ENCODE assay signal across 18 cellular contexts in the genomic region with DNA sequence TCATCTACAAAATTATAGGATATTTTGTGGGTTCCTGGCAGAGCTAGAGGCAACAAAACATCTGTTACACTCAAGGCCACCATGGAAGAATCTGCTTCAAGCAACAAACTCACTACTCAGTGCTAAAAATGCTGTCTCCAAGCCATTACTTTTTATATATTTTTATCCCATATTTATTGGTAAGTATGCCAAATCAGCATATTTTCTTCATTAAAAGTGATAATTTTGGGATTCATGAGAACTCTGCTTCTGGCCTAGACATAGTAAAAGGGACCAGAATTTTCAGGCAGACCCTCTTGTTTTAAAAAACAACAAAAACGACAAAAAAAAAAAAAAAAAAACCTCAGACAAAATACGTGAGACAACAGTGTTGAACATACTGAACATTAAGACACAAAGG.
DNase-seq lines count a peak whose midpoint lies in the region; ATAC-seq, FAIRE-seq and TF ChIP-seq lines count a peak whose summit lies in the region.
"Had no signal": no experiment of that assay in that cellular context is flagged by ENCODE, and none has a peak within 500 bp of the region (broad histone marks: within the 10 kb centered on the region; RNA-seq: fewer than 3 reads in every experiment).

No MANE protein-coding gene starts in this region.

- POLR2A ChIA-PET in HepG2 (lab: Yijun Ruan, JAX): no interaction called here

- TF ChIP-seq EP300 in HepG2 (IDR thresholded peaks at IDR 0.05; ENCODE audit: low read depth in 2 of 2, low read length in 2 of 2): no peak
- TF ChIP-seq EP300 in HepG2 (CRISPR knock-in tag; IDR thresholded peaks at IDR 0.05; ENCODE audit: borderline replicate concordance): no peak
- no peak for TF ChIP-seq EP300 in gastroesophageal sphincter (IDR thresholded peaks at IDR 0.05)

- no TSS peak for BruUV-seq in HepG2 (replicated peaks; lab: Mats Ljungman, UMichigan)

- H3K4me1 Mint-ChIP-seq in chondrocyte (ENCODE audit: low read depth) (peaks cover 3% of the 10 kb centered on the region), nephron progenitor cell (peaks cover 17% of the 10 kb centered on the region)
- H3K4me1 Mint-ChIP-seq: CD14-positive monocyte; CD4-positive, alpha-beta memory T cell had no signal

- no peak for TF ChIP-seq POLR2A in HepG2 (IDR thresholded peaks at IDR 0.05; ENCODE audit: insufficient read depth in 1 of 2, low read depth in 2 of 2, low read length in 2 of 2)
- TF ChIP-seq POLR2A in right lobe of liver (IDR thresholded peaks at IDR 0.05): no peak
- no peak for TF ChIP-seq POLR2A in gastroesophageal sphincter (IDR thresholded peaks at IDR 0.05)

- intact Hi-C loops in HepG2 (cut with micrococcal nuclease; ENCODE audit: unreplicated experiment) (no loop called here), right lobe of liver (cut with DNase I) (no loop called here), left lung (cut with DNase I) (no loop called here)

- TF ChIP-seq CTCF in HepG2 (CRISPR knock-in tag; IDR thresholded peaks at IDR 0.05) (no peak), right lobe of liver (IDR thresholded peaks at IDR 0.05) (no peak), chondrocyte (IDR thresholded peaks at IDR 0.05) (no peak), nephron progenitor cell (IDR thresholded peaks at IDR 0.05) (no peak), gastroesophageal sphincter (IDR thresholded peaks at IDR 0.05) (no peak), left lung (IDR thresholded peaks at IDR 0.05) (no peak)

- H3K27me3 ChIP-seq in HepG2 (ENCODE audit: control insufficient read depth in 1 of 2, insufficient read depth in 2 of 2, low read length in 2 of 2) (no peaks in the 10 kb centered on the region), right lobe of liver (no peaks in the 10 kb centered on the region), gastroesophageal sphincter (no peaks in the 10 kb centered on the region), left lung (no peaks in the 10 kb centered on the region)
- H3K27me3 ChIP-seq: BLaER1 had no signal

- ATAC-seq in HepG2 (no peak), right lobe of liver (no peak), GM19023 (IDR thresholded peaks at IDR 0.05; ENCODE audit: unreplicated experiment) (no peak), gastroesophageal sphincter (no peak), left lung (no peak)

- H3K27ac ChIP-seq in HepG2 (ENCODE audit: extremely low read length, insufficient read depth, low read length) (no peak overlapping the region), right lobe of liver (no peak overlapping the region), gastroesophageal sphincter (no peak overlapping the region), left lung (no peak overlapping the region)
- H3K27ac ChIP-seq: 22Rv1, BLaER1 had no signal

- no peak overlapping the region for H3K4me2 ChIP-seq in HepG2 (ENCODE audit: low read depth, low read length)
- H3K4me2 ChIP-seq: BLaER1 had no signal

- FAIRE-seq in HepG2 (lab: Jason Lieb, UNC): no peak
- FAIRE-seq: GM12892, GM18507, HTR-8/SVneo had no signal

- no peak overlapping the region for H2AFZ ChIP-seq in HepG2 (ENCODE audit: low read length)

- H3K27ac Mint-ChIP-seq in chondrocyte (ENCODE audit: unreplicated experiment): peak overlapping the region; percentile 68
- peak overlapping the region; percentile 62 for H3K27ac Mint-ChIP-seq in nephron progenitor cell
- H3K27ac Mint-ChIP-seq: CD14-positive monocyte; CD4-positive, alpha-beta memory T cell had no signal

- H3K27me3 Mint-ChIP-seq in chondrocyte (ENCODE audit: low read depth) (no peaks in the 10 kb centered on the region), nephron progenitor cell (ENCODE audit: low read depth, poor library complexity) (peaks cover 3% of the 10 kb centered on the region)
- H3K27me3 Mint-ChIP-seq: CD4-positive, alpha-beta memory T cell had no signal

- H3K36me3 Mint-ChIP-seq in chondrocyte (ENCODE audit: low read depth): peaks cover 1% of the 10 kb centered on the region
- H3K36me3 Mint-ChIP-seq in nephron progenitor cell (ENCODE audit: low read depth): no peaks in the 10 kb centered on the region
- H3K36me3 Mint-ChIP-seq: CD14-positive monocyte; CD4-positive, alpha-beta memory T cell had no signal

- CTCF ChIA-PET in HepG2 (lab: Yijun Ruan, JAX; ENCODE audit: low intra/inter-chr PET ratio, low total read pairs): no interaction called here

- H3K9me3 ChIP-seq in HepG2 (ENCODE audit: low read length) (no peaks in the 10 kb centered on the region), right lobe of liver (no peaks in the 10 kb centered on the region), gastroesophageal sphincter (no peaks in the 10 kb centered on the region), left lung (no peaks in the 10 kb centered on the region)
- H3K9me3 ChIP-seq: BLaER1 had no signal

- H3K4me3 ChIP-seq in HepG2 (replicated peaks in 1 of 3; ENCODE audit: insufficient read depth in 1 of 3, low read depth in 2 of 3, low read length in 3 of 3) (no peak overlapping the region), right lobe of liver (no peak overlapping the region), gastroesophageal sphincter (no peak overlapping the region), left lung (no peak overlapping the region)
- H3K4me3 ChIP-seq: BLaER1 had no signal

- TF ChIP-seq RAD21 in HepG2 (CRISPR knock-in tag; IDR thresholded peaks at IDR 0.05): no peak

- WGBS in HepG2 (ENCODE audit: low lambda C conversion rate): 3% methylated on average over 2 of the region's 2 CpGs
- 47% methylated on average over 2 of the region's 2 CpGs for WGBS in right lobe of liver (ENCODE audit: insufficient coverage, low coverage, low lambda C conversion rate, missing lambda C conversion rate)
- WGBS in gastroesophageal sphincter (ENCODE audit: low coverage in 1 of 2), 2 donors: 52 to 80% methylated on average over 1 to 2 of the region's 2 CpGs

- H3K9ac ChIP-seq in HepG2 (ENCODE audit: insufficient read depth, low read depth, low read length): no peak overlapping the region
- H3K9ac ChIP-seq: BLaER1 had no signal

- no peak for DNase-seq in HepG2 (ENCODE audit: low spot score)
- no peak for DNase-seq in right lobe of liver
- no peak for DNase-seq in chondrocyte (ENCODE audit: low spot score)
- DNase-seq in nephron progenitor cell: no peak
- DNase-seq in left lung: no peak
- DNase-seq: CD4-positive, alpha-beta memory T cell; DMS153; DMS79; GDM1; GOT3 had no signal

- H3K4me3 Mint-ChIP-seq in chondrocyte (ENCODE audit: unreplicated experiment): no peak overlapping the region
- H3K4me3 Mint-ChIP-seq in nephron progenitor cell: no peak overlapping the region
- H3K4me3 Mint-ChIP-seq: CD14-positive monocyte; CD4-positive, alpha-beta memory T cell had no signal

- H3K79me2 ChIP-seq in HepG2 (ENCODE audit: insufficient read depth, low read length): no peaks in the 10 kb centered on the region

- H3K36me3 ChIP-seq in HepG2 (replicated peaks in 1 of 2; ENCODE audit: control insufficient read depth in 1 of 2, insufficient read depth in 2 of 2, low read length in 2 of 2) (no peaks in the 10 kb centered on the region), right lobe of liver (no peaks in the 10 kb centered on the region), gastroesophageal sphincter (no peaks in the 10 kb centered on the region), left lung (no peaks in the 10 kb centered on the region)
- H3K36me3 ChIP-seq: BLaER1 had no signal

- in situ Hi-C loops in HepG2 (cut with HindIII; ENCODE audit: extremely low pct_ligation_motif_present, low pct_unique_long_range_greater_than_20kb): no loop called here

- H4K20me1 ChIP-seq in HepG2 (ENCODE audit: insufficient read depth, low read length): no peaks in the 10 kb centered on the region
- H4K20me1 ChIP-seq: BLaER1 had no signal

- no peaks in the 10 kb centered on the region for H3K4me1 ChIP-seq in HepG2 (ENCODE audit: insufficient read depth, low read length)
- no peaks in the 10 kb centered on the region for H3K4me1 ChIP-seq in right lobe of liver
- no peaks in the 10 kb centered on the region for H3K4me1 ChIP-seq in gastroesophageal sphincter
- no peaks in the 10 kb centered on the region for H3K4me1 ChIP-seq in left lung
- H3K4me1 ChIP-seq: BLaER1 had no signal

- H3K9me3 Mint-ChIP-seq in chondrocyte (ENCODE audit: low read depth) (no peaks in the 10 kb centered on the region), nephron progenitor cell (no peaks in the 10 kb centered on the region)

TF ChIP-seq in HepG2, 621 proteins besides CTCF, POLR2A, EP300 and RAD21:
- no peak for TF ChIP-seq TBP (CRISPR knock-in tag; IDR thresholded peaks at IDR 0.05)
- TF ChIP-seq MAFK (conservative IDR thresholded peaks at IDR 0.05 in 1 of 2, IDR thresholded peaks at IDR 0.05 in 1 of 2; ENCODE audit: low read length in 2 of 2): peak; percentile 40 to 68; a peak in 3 of 4 replicates
- peak; percentile 54 for TF ChIP-seq MAFF (IDR thresholded peaks at IDR 0.05; ENCODE audit: low read depth, low read length)
